In the genomic region with DNA sequence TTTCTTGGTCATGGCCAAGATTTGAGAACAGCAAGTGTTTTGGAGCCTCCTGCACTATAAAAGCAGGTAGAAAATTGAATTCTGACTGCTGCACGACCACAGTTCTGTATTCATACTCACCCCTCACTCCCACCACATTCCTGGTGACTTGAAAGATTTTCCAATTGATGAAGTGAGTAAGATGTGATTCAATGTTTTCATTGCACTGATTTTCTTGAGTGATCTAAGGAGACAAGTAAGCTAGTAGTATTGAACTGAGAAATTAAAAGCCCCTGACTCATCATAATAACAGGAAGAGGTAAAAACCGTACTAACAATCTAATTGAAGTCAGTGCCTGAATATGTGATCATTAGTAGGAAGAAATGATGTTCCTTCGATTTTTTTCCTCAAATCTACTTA, we compare ENCODE assay signal across 24 cellular contexts. TPM values are rescaled to one million over a fixed set of nuclear protein-coding genes. Genes with fewer than 3 reads are reported as not detected.
A peak's percentile ranks its signal among the peaks of the same experiment; 100 is the strongest.
DNase-seq lines count a peak whose midpoint lies in the region; ATAC-seq and TF ChIP-seq lines count a peak whose summit lies in the region.
"Had no signal": no experiment of that assay in that cellular context is flagged by ENCODE, and none has a peak within 500 bp of the region (broad histone marks: within the 10 kb centered on the region; RNA-seq: fewer than 3 reads in every experiment).

No MANE protein-coding gene starts in this region.

- no peak overlapping the region for H3K4ac ChIP-seq in H9 (ENCODE audit: low read depth, low read length)

- no peak for DNase-seq in activated CD4-positive, alpha-beta T cell treated with anti-CD3 and anti-CD28 coated beads for 36 hours
- DNase-seq in activated CD4-positive, alpha-beta T cell treated with anti-CD3 and anti-CD28 coated beads for 4 hours: no peak
- no peak for DNase-seq in Panc1 (ENCODE audit: low read depth, low spot score)
- peak; percentile 53 for DNase-seq in dermis blood vessel endothelial cell
- peak; percentile 93 for DNase-seq in renal cortical epithelial cell (ENCODE audit: low read depth)
- no peak for DNase-seq in midbrain (lab: John Stamatoyannopoulos, UW)
- DNase-seq in H9: no peak
- DNase-seq: 8988T; activated B cell treated with CpG ODN at 0.5 μM for 24 hours; activated CD8-positive, alpha-beta memory T cell treated with anti-CD3 and anti-CD28 coated beads for 24 hours; amygdala; C1 segment of cervical spinal cord; cerebellar nuclear complex; effector memory CD4-positive, alpha-beta T cell; left cardiac atrium; MV-4-11; NCI-H1930; NCI-H510A; stimulated activated CD4-positive, alpha-beta T cell treated with anti-CD3 and anti-CD28 coated beads, Interleukin-12 subunit alpha, Interleukin-12 subunit beta, amount 100 ng/mL, for 4 hours; T-helper 17 cell had no signal

- peaks cover 2% of the 10 kb centered on the region for H3K23me2 ChIP-seq in H9 (ENCODE audit: insufficient read length, low read depth, low read length, poor library complexity, severe bottlenecking)

- H3K18ac ChIP-seq in H9 (ENCODE audit: insufficient read length, low read depth, low read length): no peak overlapping the region

- no peak overlapping the region for H3T11ph ChIP-seq in H9 (ENCODE audit: low read length)

- peaks cover 3% of the 10 kb centered on the region for H3K27me3 Mint-ChIP-seq in activated CD4-positive, alpha-beta T cell treated with anti-CD3 and anti-CD28 coated beads for 36 hours
- no peaks in the 10 kb centered on the region for H3K27me3 Mint-ChIP-seq in stimulated activated memory B cell treated with anti-CD40 and anti-IgM and Interleukin-4, amounts not matched to agents 10 μg/mL and 1 μg/mL and 100 μg/mL, for 72 hours
- no peaks in the 10 kb centered on the region for H3K27me3 Mint-ChIP-seq in H9 (ENCODE audit: low read depth)
- H3K27me3 Mint-ChIP-seq: activated B cell treated with CpG ODN at 0.5 μM for 24 hours had no signal

- H4K5ac ChIP-seq in H9 (ENCODE audit: insufficient read length, low read depth, low read length): no peak overlapping the region

- H4K91ac ChIP-seq in H9 (ENCODE audit: insufficient read length, low read depth, low read length): no peak overlapping the region

- H2BK12ac ChIP-seq in H9 (ENCODE audit: insufficient read length, low read depth, low read length): no peak overlapping the region

- no CpG with 5 or more reads among the region's 3 CpGs for WGBS in H9 (ENCODE audit: extremely low coverage, insufficient read length, low lambda C conversion rate)

- H3K9me3 ChIP-seq in Panc1 (ENCODE audit: control insufficient read depth, insufficient read depth, low read depth, low read length): no peaks in the 10 kb centered on the region
- H3K9me3 ChIP-seq in H9 (ENCODE audit: control insufficient read depth, low read depth, low read length): no peaks in the 10 kb centered on the region
- H3K9me3 ChIP-seq: prostate gland, tibial nerve had no signal

- no TSS peak for BruUV-seq in Panc1 (replicated peaks; lab: Mats Ljungman, UMichigan)

- intact Hi-C loops in activated CD4-positive, alpha-beta T cell treated with anti-CD3 and anti-CD28 coated beads for 36 hours (cut with DNase I, micrococcal nuclease): no loop called here
- intact Hi-C loops in Panc1 (cut with micrococcal nuclease; ENCODE audit: unreplicated experiment): no loop called here

- in situ Hi-C loops in Panc1 (cut with HindIII; ENCODE audit: low pct_unique_long_range_greater_than_20kb, low sequenced_read_pairs): no loop called here

- no peaks in the 10 kb centered on the region for H3K9me3 Mint-ChIP-seq in activated CD4-positive, alpha-beta T cell treated with anti-CD3 and anti-CD28 coated beads for 36 hours (ENCODE audit: low read depth)
- no peaks in the 10 kb centered on the region for H3K9me3 Mint-ChIP-seq in stimulated activated memory B cell treated with anti-CD40 and anti-IgM and Interleukin-4, amounts not matched to agents 10 μg/mL and 1 μg/mL and 100 μg/mL, for 72 hours
- H3K9me3 Mint-ChIP-seq in H9: no peaks in the 10 kb centered on the region
- H3K9me3 Mint-ChIP-seq: activated B cell treated with CpG ODN at 0.5 μM for 24 hours; activated T-helper 1 cell treated with anti-CD3 and anti-CD28 coated beads, Interleukin-12 subunit alpha, Interleukin-12 subunit beta, Interleukin-2, Interleukin-4 antibody, amounts not matched to agents 30 ng/mL and 10 ng/mL and 1 ng/mL, durations not matched to agents 14 hours and 24 hours and 36 hours had no signal

- no peak overlapping the region for H3K56ac ChIP-seq in H9 (ENCODE audit: insufficient read length, low read depth, low read length)

- no peak overlapping the region for H2BK5ac ChIP-seq in H9 (ENCODE audit: insufficient read length, low read length)

- H3K9ac ChIP-seq in H9 (ENCODE audit: extremely low read depth, insufficient read length, low read length): no peak overlapping the region

- H3K4me2 ChIP-seq in H9 (ENCODE audit: insufficient read depth, insufficient read length, low read length): no peak overlapping the region

- no peak overlapping the region for H2BK15ac ChIP-seq in H9 (ENCODE audit: low read depth, low read length)

- H3K4me1 ChIP-seq in Panc1 (ENCODE audit: control insufficient read depth, insufficient read depth, low read length): no peaks in the 10 kb centered on the region
- peaks cover 10% of the 10 kb centered on the region; the same call in 1 of the 2 replicates for H3K4me1 ChIP-seq in H9 (ENCODE audit: insufficient read depth, low read length)
- H3K4me1 ChIP-seq: prostate gland had no signal

- no peaks in the 10 kb centered on the region for H3K79me2 ChIP-seq in H9 (ENCODE audit: insufficient read depth, low read length)

- H3K14ac ChIP-seq in H9 (ENCODE audit: insufficient read depth, low read length): no peak overlapping the region

- H3K27ac ChIP-seq in Panc1 (ENCODE audit: low read length) (no peak overlapping the region), H9 (ENCODE audit: insufficient read length, low read depth, low read length) (no peak overlapping the region)
- H3K27ac ChIP-seq: prostate gland, tibial nerve had no signal

- H3K27me3 ChIP-seq in Panc1 (ENCODE audit: control insufficient read depth, insufficient read depth, low read length): no peaks in the 10 kb centered on the region
- H3K27me3 ChIP-seq in H9 (ENCODE audit: insufficient read depth, low read length): no peaks in the 10 kb centered on the region
- H3K27me3 ChIP-seq: tibial nerve had no signal

- TF ChIP-seq CTCF in Panc1 (IDR thresholded peaks at IDR 0.05) (no peak), H9 (conservative IDR thresholded peaks at IDR 0.05) (no peak)

- no peak overlapping the region for H2BK120ac ChIP-seq in H9 (ENCODE audit: low read depth, low read length, poor library complexity, severe bottlenecking)

- POLR2A ChIA-PET in activated CD4-positive, alpha-beta T cell treated with anti-CD3 and anti-CD28 coated beads for 36 hours (lab: Charles Lee): no interaction called here
- POLR2A ChIA-PET in Panc1 (lab: Charles Lee): no interaction called here

- no peak overlapping the region for H3K27ac Mint-ChIP-seq in activated CD4-positive, alpha-beta T cell treated with anti-CD3 and anti-CD28 coated beads for 36 hours
- no peak overlapping the region for H3K27ac Mint-ChIP-seq in stimulated activated memory B cell treated with anti-CD40 and anti-IgM and Interleukin-4, amounts not matched to agents 10 μg/mL and 1 μg/mL and 100 μg/mL, for 72 hours
- H3K27ac Mint-ChIP-seq in H9: no peak overlapping the region
- H3K27ac Mint-ChIP-seq: activated B cell treated with CpG ODN at 0.5 μM for 24 hours; activated T-helper 1 cell treated with anti-CD3 and anti-CD28 coated beads, Interleukin-12 subunit alpha, Interleukin-12 subunit beta, Interleukin-2, Interleukin-4 antibody, amounts not matched to agents 30 ng/mL and 10 ng/mL and 1 ng/mL, durations not matched to agents 14 hours and 24 hours and 36 hours had no signal

- CTCF ChIA-PET in activated CD4-positive, alpha-beta T cell treated with anti-CD3 and anti-CD28 coated beads for 36 hours (lab: Charles Lee): no interaction called here
- CTCF ChIA-PET in Panc1 (lab: Charles Lee): no interaction called here

- H3K23ac ChIP-seq in H9 (ENCODE audit: insufficient read length, low read depth, low read length): no peak overlapping the region

- H2AK5ac ChIP-seq in H9 (ENCODE audit: insufficient read length, low read length): no peak overlapping the region

- H4K20me1 ChIP-seq in H9 (ENCODE audit: control insufficient read depth, insufficient read depth, insufficient read length): no peaks in the 10 kb centered on the region

- H3K4me3 ChIP-seq in Panc1 (ENCODE audit: low read depth in 2 of 2, low read length in 2 of 2): no peak overlapping the region
- H3K4me3 ChIP-seq: prostate gland, tibial nerve had no signal

- no peaks in the 10 kb centered on the region for H3K36me3 Mint-ChIP-seq in activated CD4-positive, alpha-beta T cell treated with anti-CD3 and anti-CD28 coated beads for 36 hours (ENCODE audit: low read depth)
- H3K36me3 Mint-ChIP-seq in stimulated activated memory B cell treated with anti-CD40 and anti-IgM and Interleukin-4, amounts not matched to agents 10 μg/mL and 1 μg/mL and 100 μg/mL, for 72 hours: no peaks in the 10 kb centered on the region
- H3K36me3 Mint-ChIP-seq in H9 (ENCODE audit: insufficient read depth in 1 of 3, low read depth in 3 of 3): peaks cover 0 to 1% (median 0%) of the 10 kb centered on the region in 3 experiments; a peak in 3 of 7 replicates

- no peak overlapping the region for H3K4me3 Mint-ChIP-seq in activated CD4-positive, alpha-beta T cell treated with anti-CD3 and anti-CD28 coated beads for 36 hours
- no peak overlapping the region for H3K4me3 Mint-ChIP-seq in stimulated activated memory B cell treated with anti-CD40 and anti-IgM and Interleukin-4, amounts not matched to agents 10 μg/mL and 1 μg/mL and 100 μg/mL, for 72 hours
- no peak overlapping the region for H3K4me3 Mint-ChIP-seq in H9
- H3K4me3 Mint-ChIP-seq: activated B cell treated with CpG ODN at 0.5 μM for 24 hours; activated T-helper 1 cell treated with anti-CD3 and anti-CD28 coated beads, Interleukin-12 subunit alpha, Interleukin-12 subunit beta, Interleukin-2, Interleukin-4 antibody, amounts not matched to agents 30 ng/mL and 10 ng/mL and 1 ng/mL, durations not matched to agents 14 hours and 24 hours and 36 hours had no signal

- H4K8ac ChIP-seq in H9 (replicated peaks; ENCODE audit: insufficient read length, low read depth, low read length): no peak overlapping the region

- no peak overlapping the region for H2AFZ ChIP-seq in H9 (ENCODE audit: low read length)

- H3K4me1 Mint-ChIP-seq in activated CD4-positive, alpha-beta T cell treated with anti-CD3 and anti-CD28 coated beads for 36 hours: peaks cover 13% of the 10 kb centered on the region
- no peaks in the 10 kb centered on the region for H3K4me1 Mint-ChIP-seq in stimulated activated memory B cell treated with anti-CD40 and anti-IgM and Interleukin-4, amounts not matched to agents 10 μg/mL and 1 μg/mL and 100 μg/mL, for 72 hours
- peaks cover 24 to 30% of the 10 kb centered on the region in 2 experiments for H3K4me1 Mint-ChIP-seq in H9
- H3K4me1 Mint-ChIP-seq: activated B cell treated with CpG ODN at 0.5 μM for 24 hours had no signal

- no peaks in the 10 kb centered on the region for H3K36me3 ChIP-seq in Panc1 (ENCODE audit: control insufficient read depth, insufficient read depth, low read length)
- H3K36me3 ChIP-seq: prostate gland, tibial nerve had no signal

- no peaks in the 10 kb centered on the region for H3K79me1 ChIP-seq in H9 (ENCODE audit: insufficient read depth, low read depth, low read length, poor library complexity, severe bottlenecking)

- no peak overlapping the region for H2BK20ac ChIP-seq in H9 (ENCODE audit: low read depth, low read length, poor library complexity, severe bottlenecking)

- peak; percentile 77 for ATAC-seq in activated CD4-positive, alpha-beta T cell treated with anti-CD3 and anti-CD28 coated beads for 36 hours
- peak; percentile 48 for ATAC-seq in Panc1
- ATAC-seq in stimulated activated memory B cell treated with anti-CD40 and anti-IgM and Interleukin-4, amounts not matched to agents 10 μg/mL and 1 μg/mL and 100 μg/mL, for 72 hours: no peak
- ATAC-seq: left cardiac atrium, T-helper 17 cell had no signal

RNA-seq across cellular contexts. Expression of gene SEC24D, which starts 6.1 kb away (rescaled TPM):
- total RNA-seq in activated CD4-positive, alpha-beta T cell treated with anti-CD3 and anti-CD28 coated beads for 36 hours: 10 to 100 TPM; 28.5 to 33.0 TPM
- total RNA-seq in Panc1 (2021; ENCODE audit: unreplicated experiment): 13.4 TPM
- 9.2 TPM for polyA plus RNA-seq in Panc1 (2012; ENCODE audit: insufficient read length)
- total RNA-seq in dermis blood vessel endothelial cell: 43.6 and 65.5 TPM in 2 replicates
- 42.5 and 62.1 TPM in 2 replicates for total RNA-seq in renal cortical epithelial cell
- 59.1 and 61.5 TPM in 2 replicates for total RNA-seq in H9 (2021)

RNA-seq across cellular contexts. Expression of gene SYNPO2, which starts 46.6 kb away (rescaled TPM):
- total RNA-seq in activated CD4-positive, alpha-beta T cell treated with anti-CD3 and anti-CD28 coated beads for 36 hours: under 1 TPM; 0.16 to 0.28 TPM
- 0.28 TPM for total RNA-seq in Panc1 (2021; ENCODE audit: unreplicated experiment)
- 0.02 TPM for polyA plus RNA-seq in Panc1 (2012; ENCODE audit: insufficient read length)
- 0.17 and 0.19 TPM in 2 replicates for total RNA-seq in dermis blood vessel endothelial cell
- 0.35 and 1.2 TPM in 2 replicates for total RNA-seq in renal cortical epithelial cell
- total RNA-seq in H9 (2021): 1.1 and 1.2 TPM in 2 replicates

Comparison
In these comparisons a context has a peak if more than half of its experiments do, and no peak if none do; other contexts are left out.
1. DNase-seq: peak in dermis blood vessel endothelial cell (single experiment) and renal cortical epithelial cell (single experiment); none in activated CD4-positive, alpha-beta T cell treated with anti-CD3 and anti-CD28 coated beads for 36 hours (single experiment), activated CD4-positive, alpha-beta T cell treated with anti-CD3 and anti-CD28 coated beads for 4 hours (0 of 2), Panc1 (single experiment), midbrain (single experiment) and H9 (single experiment).